In genomic region chr1:235151033-235151432, GRCh38 we compare ENCODE assay signal across 22 cellular contexts. TPM values are rescaled to one million over a fixed set of nuclear protein-coding genes. Genes with fewer than 3 reads are reported as not detected.
A peak's percentile ranks its signal among the peaks of the same experiment; 100 is the strongest.
DNase-seq lines count a peak whose midpoint lies in the region; ATAC-seq, FAIRE-seq and TF ChIP-seq lines count a peak whose summit lies in the region.
"Had no signal": no experiment of that assay in that cellular context is flagged by ENCODE, and none has a peak within 500 bp of the region (broad histone marks: within the 10 kb centered on the region; RNA-seq: fewer than 3 reads in every experiment).

No MANE protein-coding gene starts in this region.

- no peak overlapping the region for H3K4me3 ChIP-seq in bronchial epithelial cell (ENCODE audit: low read depth, low read length)
- H3K4me3 ChIP-seq: body of pancreas, lower lobe of right lung, SJSA1, skin epidermis had no signal

- CTCF ChIA-PET in activated CD4-positive, alpha-beta T cell treated with anti-CD3 and anti-CD28 coated beads, Interleukin-2, amount 10 ng/mL, durations not matched to agents 7 days and 5 days (lab: Charles Lee), result no interaction called here
- CTCF ChIA-PET in T-cell (lab: Charles Lee), result interaction anchor here in 1 of 2 donors (0.7 kb wide), 1 partner anchor 347 kb away, joined by 5 read pairs; no protein-coding TSS in a partner anchor

- peaks cover 25% of the 10 kb centered on the region for H3K4me1 Mint-ChIP-seq in activated CD4-positive, alpha-beta T cell treated with anti-CD3 and anti-CD28 coated beads, Interleukin-2, amount 10 ng/mL, durations not matched to agents 7 days and 5 days
- peaks cover 29 to 33% (median 32%) of the 10 kb centered on the region in 3 donors for H3K4me1 Mint-ChIP-seq in T-cell
- H3K4me1 Mint-ChIP-seq in progenitor cell of endocrine pancreas (ENCODE audit: low read depth), result no peaks in the 10 kb centered on the region
- H3K4me1 Mint-ChIP-seq: nephron progenitor cell had no signal

- no peaks in the 10 kb centered on the region for H3K27me3 Mint-ChIP-seq in activated CD4-positive, alpha-beta T cell treated with anti-CD3 and anti-CD28 coated beads, Interleukin-2, amount 10 ng/mL, durations not matched to agents 7 days and 5 days
- H3K27me3 Mint-ChIP-seq in T-cell (no peaks in the 10 kb centered on the region), progenitor cell of endocrine pancreas (no peaks in the 10 kb centered on the region)
- H3K27me3 Mint-ChIP-seq: activated B cell treated with CpG ODN at 0.5 μM for 24 hours had no signal

- peaks cover 56% of the 10 kb centered on the region for H3K36me3 Mint-ChIP-seq in activated CD4-positive, alpha-beta T cell treated with anti-CD3 and anti-CD28 coated beads, Interleukin-2, amount 10 ng/mL, durations not matched to agents 7 days and 5 days (ENCODE audit: low read depth)
- H3K36me3 Mint-ChIP-seq in T-cell (peaks cover 41% of the 10 kb centered on the region), progenitor cell of endocrine pancreas (ENCODE audit: insufficient read depth) (peaks cover 34% of the 10 kb centered on the region)

- POLR2A ChIA-PET in activated CD4-positive, alpha-beta T cell treated with anti-CD3 and anti-CD28 coated beads, Interleukin-2, amount 10 ng/mL, durations not matched to agents 7 days and 5 days (lab: Charles Lee), result no interaction called here
- POLR2A ChIA-PET in T-cell (lab: Charles Lee), result interaction anchor here in 1 of 2 donors (0.5 to 0.6 kb wide), 2 partner anchors 8 to 12 kb away, joined by 3 to 4 read pairs; no protein-coding TSS in a partner anchor

- no peaks in the 10 kb centered on the region for H3K27me3 ChIP-seq in bronchial epithelial cell (ENCODE audit: control insufficient read depth, insufficient read depth, low read length)
- H3K27me3 ChIP-seq: body of pancreas, SJSA1 had no signal

- no peak overlapping the region for H3K4me3 Mint-ChIP-seq in activated CD4-positive, alpha-beta T cell treated with anti-CD3 and anti-CD28 coated beads, Interleukin-2, amount 10 ng/mL, durations not matched to agents 7 days and 5 days
- H3K4me3 Mint-ChIP-seq in T-cell, result no peak overlapping the region
- H3K4me3 Mint-ChIP-seq in progenitor cell of endocrine pancreas (ENCODE audit: low read depth), result no peak overlapping the region
- H3K4me3 Mint-ChIP-seq: activated B cell treated with CpG ODN at 0.5 μM for 24 hours, nephron progenitor cell had no signal

- no peaks in the 10 kb centered on the region for H3K9me3 Mint-ChIP-seq in activated CD4-positive, alpha-beta T cell treated with anti-CD3 and anti-CD28 coated beads, Interleukin-2, amount 10 ng/mL, durations not matched to agents 7 days and 5 days
- H3K9me3 Mint-ChIP-seq in T-cell (no peaks in the 10 kb centered on the region), progenitor cell of endocrine pancreas (ENCODE audit: low read depth) (no peaks in the 10 kb centered on the region)
- H3K9me3 Mint-ChIP-seq: activated B cell treated with CpG ODN at 0.5 μM for 24 hours, nephron progenitor cell had no signal

- ATAC-seq in T-cell (replicated peaks in 1 of 4) (no peak), GM21576 (IDR thresholded peaks at IDR 0.05; ENCODE audit: unreplicated experiment) (no peak)
- ATAC-seq: body of pancreas, lower lobe of right lung had no signal

- peaks cover 8% of the 10 kb centered on the region for H3K36me3 ChIP-seq in bronchial epithelial cell (ENCODE audit: control insufficient read depth, insufficient read depth, low read length)

- no peak for DNase-seq in activated CD4-positive, alpha-beta T cell treated with anti-CD3 and anti-CD28 coated beads, Interleukin-2, amount 10 ng/mL, durations not matched to agents 7 days and 5 days
- DNase-seq in activated CD4-positive, alpha-beta T cell treated with anti-CD3 and anti-CD28 coated beads, Interleukin-2, amount 50 U/mL, for 4 hours, result no peak
- DNase-seq in T-cell (no peak), bronchial epithelial cell (ENCODE audit: low read depth) (peak; percentile 27), progenitor cell of endocrine pancreas (ENCODE audit: low spot score, unreplicated experiment) (no peak), NK-92 (lab: John Stamatoyannopoulos, UW; ENCODE audit: unreplicated experiment) (no peak), OCI-M1 (lab: John Stamatoyannopoulos, UW) (no peak)
- DNase-seq: activated B cell treated with CpG ODN at 0.5 μM for 24 hours; activated T-cell treated with anti-CD3 and anti-CD28 coated beads, Interleukin-2, amount 50 U/mL, for 1 hour; body of pancreas; lower lobe of right lung; NCI-H1105 treated with DMSO at 0.1 percent for 48 hours; NCI-H2029; NCI-H2227 treated with DMSO at 0.1 percent for 48 hours; NCI-H748 treated with DMSO at 0.1 percent for 48 hours; nephron progenitor cell; RPMI8226; trophoblast cell had no signal

- TF ChIP-seq CTCF in bronchial epithelial cell (IDR thresholded peaks at IDR 0.05; ENCODE audit: insufficient read depth, low read length, severe bottlenecking) (no peak), progenitor cell of endocrine pancreas (IDR thresholded peaks at IDR 0.05; ENCODE audit: unreplicated experiment) (no peak)

- H3K27ac Mint-ChIP-seq in activated CD4-positive, alpha-beta T cell treated with anti-CD3 and anti-CD28 coated beads, Interleukin-2, amount 10 ng/mL, durations not matched to agents 7 days and 5 days, result peak overlapping the region; percentile 59
- H3K27ac Mint-ChIP-seq in T-cell (peak overlapping the region; percentile 7 to 36), progenitor cell of endocrine pancreas (peak overlapping the region; percentile 6)
- H3K27ac Mint-ChIP-seq: activated B cell treated with CpG ODN at 0.5 μM for 24 hours, nephron progenitor cell had no signal

- no peak for FAIRE-seq in bronchial epithelial cell (lab: Jason Lieb, UNC)
- FAIRE-seq: H54 had no signal

RNA-seq across cellular contexts. Expression of gene RBM34, which starts 10.0 kb away (rescaled TPM):
- total RNA-seq in activated CD4-positive, alpha-beta T cell treated with anti-CD3 and anti-CD28 coated beads, Interleukin-2, amount 10 ng/mL, durations not matched to agents 7 days and 5 days, result 100 to 1,000 TPM; 112 to 116 TPM
- total RNA-seq in T-cell, result 100 to 1,000 TPM; 115 to 169 (median 129) TPM
- total RNA-seq in bronchial epithelial cell, result 60.6 and 63.4 TPM in 2 replicates
- 68.4 and 75.0 TPM in 2 replicates for total RNA-seq in progenitor cell of endocrine pancreas

RNA-seq across cellular contexts. Expression of gene TOMM20, which starts 22.4 kb away (rescaled TPM):
- 10 to 100 TPM; 52.5 to 71.5 TPM for total RNA-seq in activated CD4-positive, alpha-beta T cell treated with anti-CD3 and anti-CD28 coated beads, Interleukin-2, amount 10 ng/mL, durations not matched to agents 7 days and 5 days
- 100 to 1,000 TPM in 4 of 5 donors, 10 to 100 TPM in 1; 81.7 to 115 (median 106) TPM for total RNA-seq in T-cell
- total RNA-seq in bronchial epithelial cell, result 63.6 and 99.0 TPM in 2 replicates
- total RNA-seq in progenitor cell of endocrine pancreas, result 110 and 120 TPM in 2 replicates

Comparison
In these comparisons a context has a peak if more than half of its experiments do, and no peak if none do; other contexts are left out.
1. H3K27ac Mint-ChIP-seq: peak in every context shown above with its lines; median percentile 59 in activated CD4-positive, alpha-beta T cell treated with anti-CD3 and anti-CD28 coated beads, Interleukin-2, amount 10 ng/mL, durations not matched to agents 7 days and 5 days; 22 in T-cell; 6 in progenitor cell of endocrine pancreas.